ENCODE assay signal across 9 cellular contexts in the genomic region with DNA sequence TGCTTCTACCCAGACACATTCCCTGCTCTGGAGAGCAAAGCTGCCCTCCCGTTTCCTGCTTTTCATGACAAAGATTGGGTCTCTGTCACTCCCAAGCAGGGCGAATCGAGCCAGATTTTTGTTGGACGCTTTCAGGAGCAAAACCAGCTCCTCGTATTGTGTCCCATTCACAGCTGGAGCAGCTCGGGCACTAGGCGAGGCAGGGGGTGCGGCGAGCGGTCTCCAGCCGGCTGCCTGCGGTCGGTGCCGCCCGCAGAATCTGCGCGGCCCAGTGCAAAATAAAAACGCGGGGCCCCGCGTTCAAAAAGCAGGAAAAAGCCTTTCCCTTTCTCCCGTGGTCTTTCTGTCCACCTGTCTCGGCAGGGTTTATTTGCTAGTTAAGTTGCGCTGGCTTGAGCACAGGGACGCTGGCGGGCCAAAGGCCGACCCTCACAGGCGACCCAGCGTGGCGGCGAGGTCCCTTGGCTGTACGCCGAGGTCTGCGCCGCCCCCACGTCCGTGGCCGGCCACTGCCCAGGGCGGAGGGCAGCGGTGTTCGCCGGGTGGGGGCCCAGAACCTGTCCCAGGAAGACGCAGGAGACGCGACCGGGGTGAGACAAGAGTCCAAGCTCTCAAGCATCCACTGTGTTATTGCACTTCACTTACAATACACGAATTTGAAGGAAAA.
DNase-seq lines count a peak whose midpoint lies in the region; ATAC-seq and TF ChIP-seq lines count a peak whose summit lies in the region.
"Had no signal": no experiment of that assay in that cellular context is flagged by ENCODE, and none has a peak within 500 bp of the region (broad histone marks: within the 10 kb centered on the region; RNA-seq: fewer than 3 reads in every experiment).

No MANE protein-coding gene starts in this region.

- DNase-seq in AG08395 (ENCODE audit: low spot score) = peak; percentile 31
- peak; percentile 71 for DNase-seq in NCI-H69 (lab: John Stamatoyannopoulos, UW)
- no peak for DNase-seq in fibroblast of the aortic adventitia (ENCODE audit: low read depth)
- peak; percentile 56 for DNase-seq in nephron progenitor cell
- DNase-seq in RKO (ENCODE audit: low spot score) = no peak
- no peak for DNase-seq in Ammon's horn (ENCODE audit: low spot score)

- peak overlapping the region; percentile 64 for H3K4me3 ChIP-seq in fibroblast of the aortic adventitia (ENCODE audit: low read depth, low read length)

- H3K4me1 Mint-ChIP-seq in nephron progenitor cell = peaks cover 6% of the 10 kb centered on the region

- no peaks in the 10 kb centered on the region for H3K9me3 Mint-ChIP-seq in nephron progenitor cell
- H3K9me3 Mint-ChIP-seq: activated naive CD4-positive, alpha-beta T cell treated with anti-CD3 and anti-CD28 coated beads, Interleukin-2, amount 50 U/mL, for 24 hours had no signal

- ATAC-seq in HG03460 (IDR thresholded peaks at IDR 0.05; ENCODE audit: unreplicated experiment) = no peak
- no peak for ATAC-seq in GM19467 (IDR thresholded peaks at IDR 0.05; ENCODE audit: unreplicated experiment)

- peak overlapping the region; percentile 83 for H3K4me3 Mint-ChIP-seq in nephron progenitor cell
- H3K4me3 Mint-ChIP-seq: activated naive CD4-positive, alpha-beta T cell treated with anti-CD3 and anti-CD28 coated beads, Interleukin-2, amount 50 U/mL, for 24 hours had no signal

- H3K27ac Mint-ChIP-seq in nephron progenitor cell = no peak overlapping the region
- H3K27ac Mint-ChIP-seq: activated naive CD4-positive, alpha-beta T cell treated with anti-CD3 and anti-CD28 coated beads, Interleukin-2, amount 50 U/mL, for 24 hours had no signal

- no peaks in the 10 kb centered on the region for H3K36me3 Mint-ChIP-seq in nephron progenitor cell (ENCODE audit: low read depth)
- H3K36me3 Mint-ChIP-seq: activated naive CD4-positive, alpha-beta T cell treated with anti-CD3 and anti-CD28 coated beads, Interleukin-2, amount 50 U/mL, for 24 hours had no signal

- no peak for TF ChIP-seq CTCF in fibroblast of the aortic adventitia (IDR thresholded peaks at IDR 0.05; ENCODE audit: insufficient read depth, low read length)
- no peak for TF ChIP-seq CTCF in nephron progenitor cell (IDR thresholded peaks at IDR 0.05)

- peaks cover 6% of the 10 kb centered on the region for H3K27me3 Mint-ChIP-seq in nephron progenitor cell (ENCODE audit: low read depth, poor library complexity)

Comparison
In these comparisons a context has a peak if more than half of its experiments do, and no peak if none do; other contexts are left out.
1. DNase-seq: peak in AG08395 (single experiment), NCI-H69 (single experiment) and nephron progenitor cell (single experiment); none in fibroblast of the aortic adventitia (single experiment), RKO (single experiment) and Ammon's horn (single experiment).